Comparison of ENCODE assay signal across 13 cellular contexts in the genomic region with DNA sequence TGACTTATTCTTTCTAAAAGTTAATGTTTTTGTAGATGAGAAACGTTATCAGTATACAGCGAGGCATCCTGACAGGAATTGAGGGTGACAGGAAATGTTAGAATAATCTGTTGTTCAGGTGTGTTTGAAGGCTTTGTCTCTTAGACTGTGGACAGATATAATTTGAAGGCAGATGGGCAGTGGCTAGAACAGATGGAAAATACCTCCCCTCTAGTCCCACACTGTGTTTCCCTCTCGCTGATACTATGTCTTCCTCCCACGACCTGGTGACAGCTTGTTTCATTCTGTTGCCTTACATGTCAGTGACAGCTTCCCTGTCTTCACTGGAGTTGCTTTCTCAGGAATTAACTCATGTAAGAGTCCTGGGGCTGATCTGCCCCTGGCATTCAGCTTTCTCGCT.
"Had no signal": no experiment of that assay in that cellular context is flagged by ENCODE, and none has a peak within 500 bp of the region (broad histone marks: within the 10 kb centered on the region; RNA-seq: fewer than 3 reads in every experiment).

No MANE protein-coding gene starts in this region.

- H3K27me3 ChIP-seq: foreskin keratinocyte, upper lobe of right lung had no signal

- H3K4me1 ChIP-seq: foreskin keratinocyte, upper lobe of right lung had no signal

- H3K27ac ChIP-seq: foreskin keratinocyte, upper lobe of right lung had no signal

- H3K9me3 ChIP-seq: upper lobe of right lung had no signal

- H3K36me3 ChIP-seq: upper lobe of right lung had no signal

- H3K4me3 ChIP-seq: upper lobe of right lung had no signal

- ATAC-seq: foreskin keratinocyte; natural killer cell treated with Interleukin-12 subunit alpha and Interleukin-12 subunit beta and Interleukin-15 and Interleukin-18, amount 100 ng/mL, for 72 hours; upper lobe of right lung had no signal

- DNase-seq: activated B cell treated with CpG ODN at 0.5 μM for 24 hours; activated CD4-positive, alpha-beta memory T cell treated with anti-CD3 and anti-CD28 coated beads for 36 hours; activated CD4-positive, alpha-beta T cell treated with anti-CD3 and anti-CD28 coated beads for 4 hours; activated T-cell treated with anti-CD3 and anti-CD28 coated beads for 4 hours; endodermal cell; foreskin keratinocyte; hippocampal formation; islet precursor cell; stimulated activated CD4-positive, alpha-beta T cell treated with anti-CD3 and anti-CD28 coated beads, Interleukin-12 subunit alpha, Interleukin-12 subunit beta, amount 100 ng/mL, for 4 hours; stimulated activated CD4-positive, alpha-beta T cell treated with anti-CD3 and anti-CD28 coated beads, Interleukin-2, amount 100 ng/mL, for 24 hours; stimulated activated naive CD4-positive, alpha-beta T cell treated with Interleukin-2 at 50 U/mL for 16 hours; upper lobe of right lung had no signal
